12 cellular contexts compared by ENCODE assay signal in the genomic region with DNA sequence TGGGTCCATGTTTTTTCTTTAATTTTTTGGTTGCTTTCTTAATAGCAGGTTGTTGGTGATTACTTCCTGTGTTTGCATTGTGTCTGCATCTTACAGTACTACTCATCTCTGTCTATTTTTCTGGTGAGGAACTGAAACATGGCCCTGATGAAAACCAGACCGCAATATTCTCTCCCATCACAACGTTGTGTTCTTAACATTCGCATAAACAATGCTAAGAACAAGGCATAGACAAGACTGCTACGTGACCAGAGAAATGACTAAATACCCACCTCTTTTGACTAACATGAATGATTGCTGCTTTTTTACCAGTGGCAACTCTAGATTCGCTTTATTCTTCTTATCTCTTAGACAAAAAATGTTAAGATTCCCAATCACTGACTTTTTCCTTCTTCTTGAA.
DNase-seq lines count a peak whose midpoint lies in the region; ATAC-seq, FAIRE-seq and TF ChIP-seq lines count a peak whose summit lies in the region.
"Had no signal": no experiment of that assay in that cellular context is flagged by ENCODE, and none has a peak within 500 bp of the region (broad histone marks: within the 10 kb centered on the region; RNA-seq: fewer than 3 reads in every experiment).

No MANE protein-coding gene starts in this region.

- no peak overlapping the region for H3K27ac Mint-ChIP-seq in activated CD4-positive, alpha-beta T cell treated with anti-CD3 and anti-CD28 coated beads for 36 hours

- intact Hi-C loops in esophagus muscularis mucosa (cut with DNase I), result no loop called here
- intact Hi-C loops in activated CD4-positive, alpha-beta T cell treated with anti-CD3 and anti-CD28 coated beads for 36 hours (cut with DNase I, micrococcal nuclease), result no loop called here

- no peaks in the 10 kb centered on the region for H3K36me3 Mint-ChIP-seq in activated CD4-positive, alpha-beta T cell treated with anti-CD3 and anti-CD28 coated beads for 36 hours (ENCODE audit: low read depth)

- POLR2A ChIA-PET in activated CD4-positive, alpha-beta T cell treated with anti-CD3 and anti-CD28 coated beads for 36 hours (lab: Charles Lee), result no interaction called here

- TF ChIP-seq POLR2A in esophagus muscularis mucosa (IDR thresholded peaks at IDR 0.05; ENCODE audit: low read depth), result no peak

- H3K36me3 ChIP-seq in esophagus muscularis mucosa, result no peaks in the 10 kb centered on the region

- DNase-seq in GM18507 (ENCODE audit: extremely low spot score, insufficient read length, low read depth) (peak; percentile 1), MV-4-11 (lab: John Stamatoyannopoulos, UW) (peak; percentile 76), esophagus muscularis mucosa (ENCODE audit: extremely low spot score) (no peak), NCI-H2171 (lab: John Stamatoyannopoulos, UW) (no peak), NCI-H1417 (lab: John Stamatoyannopoulos, UW) (no peak)
- no peak for DNase-seq in activated CD4-positive, alpha-beta T cell treated with anti-CD3 and anti-CD28 coated beads for 36 hours
- DNase-seq: AML-193, NCI-H187 had no signal

- peaks cover 7% of the 10 kb centered on the region for H3K9me3 Mint-ChIP-seq in activated CD4-positive, alpha-beta T cell treated with anti-CD3 and anti-CD28 coated beads for 36 hours (ENCODE audit: low read depth)

- H3K4me1 ChIP-seq in esophagus muscularis mucosa, result no peaks in the 10 kb centered on the region

- no peak overlapping the region for H3K27ac ChIP-seq in esophagus muscularis mucosa (replicated peaks in 1 of 4)

- H3K9me3 ChIP-seq in esophagus muscularis mucosa, result no peaks in the 10 kb centered on the region

- no peak overlapping the region for H3K4me3 ChIP-seq in esophagus muscularis mucosa

- WGBS in esophagus muscularis mucosa, result 78% methylated on average over 5 of the region's 5 CpGs

- H3K4me3 Mint-ChIP-seq in activated CD4-positive, alpha-beta T cell treated with anti-CD3 and anti-CD28 coated beads for 36 hours, result no peak overlapping the region
- H3K4me3 Mint-ChIP-seq: neural crest cell had no signal

- peak; percentile 80 for FAIRE-seq in GM18507 (lab: Jason Lieb, UNC)
- FAIRE-seq: islet of Langerhans had no signal

- ATAC-seq in GM21381 (IDR thresholded peaks at IDR 0.05; ENCODE audit: unreplicated experiment) (peak; percentile 83), HG02981 (IDR thresholded peaks at IDR 0.05; ENCODE audit: unreplicated experiment) (peak; percentile 80)
- no peak for ATAC-seq in activated CD4-positive, alpha-beta T cell treated with anti-CD3 and anti-CD28 coated beads for 36 hours

- no peak for TF ChIP-seq EP300 in esophagus muscularis mucosa (IDR thresholded peaks at IDR 0.05)

- no peaks in the 10 kb centered on the region for H3K4me1 Mint-ChIP-seq in activated CD4-positive, alpha-beta T cell treated with anti-CD3 and anti-CD28 coated beads for 36 hours

- H3K27me3 Mint-ChIP-seq in activated CD4-positive, alpha-beta T cell treated with anti-CD3 and anti-CD28 coated beads for 36 hours, result peaks cover 11% of the 10 kb centered on the region

- H3K27me3 ChIP-seq in esophagus muscularis mucosa, result peaks cover 0 to 3% (median 0%) of the 10 kb centered on the region in 4 donors

- CTCF ChIA-PET in activated CD4-positive, alpha-beta T cell treated with anti-CD3 and anti-CD28 coated beads for 36 hours (lab: Charles Lee), result interaction anchor here (0.6 kb wide), 1 partner anchor 882 kb away, joined by 3 read pairs; no protein-coding TSS in a partner anchor

- TF ChIP-seq CTCF in esophagus muscularis mucosa (IDR thresholded peaks at IDR 0.05), result no peak

Comparison
In these comparisons a context has a peak if more than half of its experiments do, and no peak if none do; other contexts are left out.
1. DNase-seq: peak in GM18507 (single experiment) and MV-4-11 (single experiment); none in esophagus muscularis mucosa (single experiment), NCI-H2171 (single experiment), NCI-H1417 (0 of 3) and activated CD4-positive, alpha-beta T cell treated with anti-CD3 and anti-CD28 coated beads for 36 hours (single experiment).